ENCODE assay signal across 8 cellular contexts in genomic region chr6:33298773-33299236, GRCh38. TPM values are rescaled to one million over a fixed set of nuclear protein-coding genes. Genes with fewer than 3 reads are reported as not detected.
A peak's percentile ranks its signal among the peaks of the same experiment; 100 is the strongest.
DNase-seq lines count a peak whose midpoint lies in the region; ATAC-seq and TF ChIP-seq lines count a peak whose summit lies in the region.

Gene RGL2, minus strand, starts transcription at chr6:33298942. Its CDS starts 332 bp downstream, at chr6:33298610.

- H3K27me3 Mint-ChIP-seq in activated CD4-positive, alpha-beta T cell treated with anti-CD3 and anti-CD28 coated beads, Interleukin-2, amount 10 ng/mL, durations not matched to agents 24 days and 14 days = peaks cover 2% of the 10 kb centered on the region
- no peaks in the 10 kb centered on the region for H3K27me3 Mint-ChIP-seq in endodermal cell (ENCODE audit: insufficient read depth)

- peak within 1 kb of the TSS; percentile 59 to 96 for H3K14ac ChIP-seq in mesenchymal stem cell (ENCODE audit: low read length in 2 of 2)

- POLR2A ChIA-PET in GM10248 (lab: Yijun Ruan, JAX) = interaction anchor here (0.7 to 3.3 kb wide), 6 partner anchors 10 to 27 kb away, joined by 3 to 17 read pairs (median 6); partner anchors contain the start of genes B3GALT4, PFDN6, RPS18 and VPS52

- peak within 1 kb of the TSS; percentile 51 to 99 for H3K23ac ChIP-seq in mesenchymal stem cell (ENCODE audit: low read length in 2 of 2)

- peak within 1 kb of the TSS; percentile 96 for H2BK15ac ChIP-seq in mesenchymal stem cell (ENCODE audit: low read depth, poor library complexity, severe bottlenecking)

- peak within 1 kb of the TSS; percentile 38 to 43 for H2BK12ac ChIP-seq in mesenchymal stem cell (ENCODE audit: low read length in 2 of 2)

- H3K4me3 ChIP-seq in HAP-1 (peak within 1 kb of the TSS; percentile 85), endodermal cell (ENCODE audit: low read length) (peak within 1 kb of the TSS; percentile 99), mesenchymal stem cell (ENCODE audit: insufficient read depth in 1 of 2, low read depth in 1 of 2, low read length in 2 of 2) (peak within 1 kb of the TSS; percentile 89 to 90)

- peak; percentile 12 for ATAC-seq in stimulated activated naive CD8-positive, alpha-beta T cell treated with anti-CD3 and anti-CD28 coated beads, Interleukin-15, Interleukin-2, amounts not matched to agents 100 U/mL and 50 U/mL, for 24 hours

- H2AFZ ChIP-seq in mesenchymal stem cell (ENCODE audit: low read depth, low read length) = no peak within 1 kb of the TSS

- peak within 1 kb of the TSS; percentile 94 for H3K4me3 Mint-ChIP-seq in activated CD4-positive, alpha-beta T cell treated with anti-CD3 and anti-CD28 coated beads, Interleukin-2, amount 10 ng/mL, durations not matched to agents 24 days and 14 days
- peak within 1 kb of the TSS; percentile 100 for H3K4me3 Mint-ChIP-seq in endodermal cell

- H3K9ac ChIP-seq in endodermal cell (ENCODE audit: extremely low read depth, low read length, poor library complexity, severe bottlenecking) (peak within 1 kb of the TSS; percentile 95), mesenchymal stem cell (ENCODE audit: low read length) (peak within 1 kb of the TSS; percentile 99)

- peaks cover 26% of the 10 kb centered on the region for H3K4me1 Mint-ChIP-seq in activated CD4-positive, alpha-beta T cell treated with anti-CD3 and anti-CD28 coated beads, Interleukin-2, amount 10 ng/mL, durations not matched to agents 24 days and 14 days
- H3K4me1 Mint-ChIP-seq in endodermal cell = peaks cover 5% of the 10 kb centered on the region

- H3K79me1 ChIP-seq in mesenchymal stem cell (replicated peaks; ENCODE audit: low read length, poor library complexity, severe bottlenecking) = peaks cover 29% of the 10 kb centered on the region

- intact Hi-C loops in activated CD4-positive, alpha-beta T cell treated with anti-CD3 and anti-CD28 coated beads, Interleukin-2, amount 10 ng/mL, durations not matched to agents 24 days and 14 days (cut with micrococcal nuclease) = loop anchor here (1.0 to 10.0 kb wide), 11 partner anchors 10 to 1104 kb away; partner anchors contain the start of genes B3GALT4, GPSM3, PBX2 and PFDN6

- H3K36me3 ChIP-seq in HAP-1 (replicated peaks) (peaks cover 7% of the 10 kb centered on the region), endodermal cell (ENCODE audit: control insufficient read depth, insufficient read depth, low read length) (peaks cover 13% of the 10 kb centered on the region), mesenchymal stem cell (ENCODE audit: control insufficient read depth in 1 of 2, insufficient read depth in 2 of 2, low read depth in 1 of 2, low read length in 2 of 2) (peaks cover 28 to 45% of the 10 kb centered on the region in 2 experiments)

- CTCF ChIA-PET in GM10248 (lab: Yijun Ruan, JAX) = interaction anchor here (0.8 to 2.7 kb wide), 15 partner anchors 10 to 108 kb away, joined by 3 to 15 read pairs (median 4); partner anchors contain the start of genes B3GALT4, RPS18, VPS52 and WDR46

- H3K27me3 ChIP-seq in HAP-1 (ENCODE audit: low read depth) (no peaks in the 10 kb centered on the region), endodermal cell (ENCODE audit: control insufficient read depth, insufficient read depth, low read length, poor library complexity, severe bottlenecking) (no peaks in the 10 kb centered on the region), mesenchymal stem cell (ENCODE audit: control insufficient read depth in 1 of 2, insufficient read depth in 1 of 2, low read length in 2 of 2) (no peaks in the 10 kb centered on the region)

- H2BK120ac ChIP-seq in mesenchymal stem cell (ENCODE audit: low read depth, low read length) = peak within 1 kb of the TSS; percentile 89

- peak within 1 kb of the TSS; percentile 91 for H4K91ac ChIP-seq in mesenchymal stem cell (ENCODE audit: low read length)

- peak within 1 kb of the TSS; percentile 93 for H3K4me2 ChIP-seq in mesenchymal stem cell (ENCODE audit: low read length, poor library complexity, severe bottlenecking)

- DNase-seq in GM10248 (ENCODE audit: extremely low spot score) = peak; percentile 67
- no peak for DNase-seq in HAP-1 (ENCODE audit: low spot score in 2 of 2)
- DNase-seq in NCI-H146 treated with DMSO at 0.1 percent for 48 hours (lab: John Stamatoyannopoulos, UW; ENCODE audit: unreplicated experiment) = peak; percentile 40
- peak; percentile 90 for DNase-seq in activated CD4-positive, alpha-beta T cell treated with anti-CD3 and anti-CD28 coated beads, Interleukin-2, amount 10 ng/mL, durations not matched to agents 24 days and 14 days
- no peak for DNase-seq in endodermal cell
- DNase-seq in mesenchymal stem cell = peak; percentile 72
- DNase-seq in stimulated activated naive CD8-positive, alpha-beta T cell treated with anti-CD3 and anti-CD28 coated beads, Interleukin-15, Interleukin-2, amounts not matched to agents 100 U/mL and 50 U/mL, for 24 hours = peak; percentile 74
- DNase-seq in NCI-H2107 (lab: John Stamatoyannopoulos, UW) = no peak

- peak within 1 kb of the TSS; percentile 95 for H4K8ac ChIP-seq in mesenchymal stem cell (ENCODE audit: low read length)

- peak within 1 kb of the TSS; percentile 76 to 97 for H3K4ac ChIP-seq in mesenchymal stem cell (ENCODE audit: low read depth in 1 of 2, low read length in 2 of 2)

- WGBS in endodermal cell (ENCODE audit: insufficient coverage in 1 of 2, insufficient read length in 1 of 2), 2 experiments = 0% methylated on average over 3 to 34 of the region's 34 CpGs
- 0% methylated on average over 12 of the region's 34 CpGs for WGBS in mesenchymal stem cell

- H2AK5ac ChIP-seq in mesenchymal stem cell (ENCODE audit: low read length, severe bottlenecking) = peak within 1 kb of the TSS; percentile 85

- H3K4me1 ChIP-seq in HAP-1 (peaks cover 4% of the 10 kb centered on the region), endodermal cell (ENCODE audit: control insufficient read depth, insufficient read depth, low read length) (no peaks in the 10 kb centered on the region), mesenchymal stem cell (ENCODE audit: control insufficient read depth, insufficient read depth, low read depth, low read length) (peaks cover 17% of the 10 kb centered on the region)

- peak within 1 kb of the TSS; percentile 91 to 98 for H3K18ac ChIP-seq in mesenchymal stem cell (ENCODE audit: low read depth in 1 of 2, low read length in 2 of 2)

- peak within 1 kb of the TSS; percentile 99 for H3K27ac Mint-ChIP-seq in activated CD4-positive, alpha-beta T cell treated with anti-CD3 and anti-CD28 coated beads, Interleukin-2, amount 10 ng/mL, durations not matched to agents 24 days and 14 days
- H3K27ac Mint-ChIP-seq in endodermal cell = peak within 1 kb of the TSS; percentile 100

- peaks cover 47% of the 10 kb centered on the region for H3K36me3 Mint-ChIP-seq in activated CD4-positive, alpha-beta T cell treated with anti-CD3 and anti-CD28 coated beads, Interleukin-2, amount 10 ng/mL, durations not matched to agents 24 days and 14 days (ENCODE audit: low read depth)
- peaks cover 11% of the 10 kb centered on the region for H3K36me3 Mint-ChIP-seq in endodermal cell (ENCODE audit: low read depth)

- TF ChIP-seq CTCF in GM10248 (IDR thresholded peaks at IDR 0.05; ENCODE audit: control extremely low read depth, extremely low read depth, low read depth, missing control alignments) (no peak), endodermal cell (conservative IDR thresholded peaks at IDR 0.05) (no peak)

- peak within 1 kb of the TSS; percentile 94 for H3K27ac ChIP-seq in endodermal cell (ENCODE audit: low read depth, low read length)
- H3K27ac ChIP-seq in mesenchymal stem cell (ENCODE audit: low read length, poor library complexity, severe bottlenecking) = peak within 1 kb of the TSS; percentile 99

- H2BK5ac ChIP-seq in mesenchymal stem cell (ENCODE audit: low read depth, low read length, poor library complexity, severe bottlenecking) = peak within 1 kb of the TSS; percentile 84

- H3K9me3 ChIP-seq in HAP-1 = no peaks in the 10 kb centered on the region
- no peaks in the 10 kb centered on the region for H3K9me3 ChIP-seq in endodermal cell (ENCODE audit: control insufficient read depth, low read length)
- no peaks in the 10 kb centered on the region for H3K9me3 ChIP-seq in mesenchymal stem cell (ENCODE audit: control insufficient read depth, low read length)

- H3K9me3 Mint-ChIP-seq in activated CD4-positive, alpha-beta T cell treated with anti-CD3 and anti-CD28 coated beads, Interleukin-2, amount 10 ng/mL, durations not matched to agents 24 days and 14 days = no peaks in the 10 kb centered on the region
- no peaks in the 10 kb centered on the region for H3K9me3 Mint-ChIP-seq in endodermal cell

- in situ Hi-C loops in HAP-1 (cut with MboI; ENCODE audit: low sequenced_read_pairs) = no loop called here

RNA-seq across cellular contexts. Expression of gene RGL2, which starts in this region (rescaled TPM):
- total RNA-seq in activated CD4-positive, alpha-beta T cell treated with anti-CD3 and anti-CD28 coated beads, Interleukin-2, amount 10 ng/mL, durations not matched to agents 24 days and 14 days = 27.3 and 28.4 TPM in 2 replicates
- 10 to 100 TPM; 85.6 to 98.0 TPM for total RNA-seq in endodermal cell
- polyA plus RNA-seq in endodermal cell (2013, experiment 1 of 2) = 54.9 TPM
- polyA plus RNA-seq in endodermal cell (2013, experiment 2 of 2) = 46.3 TPM
- 36.7 TPM for polyA plus RNA-seq in mesenchymal stem cell (2013, experiment 1 of 2)
- polyA plus RNA-seq in mesenchymal stem cell (2013, experiment 2 of 2) = 36.6 TPM

Comparison
In these comparisons a context has a peak if more than half of its experiments do, and no peak if none do; other contexts are left out.
1. DNase-seq: peak in GM10248 (single experiment), NCI-H146 treated with DMSO at 0.1 percent for 48 hours (single experiment), activated CD4-positive, alpha-beta T cell treated with anti-CD3 and anti-CD28 coated beads, Interleukin-2, amount 10 ng/mL, durations not matched to agents 24 days and 14 days (single experiment), mesenchymal stem cell (single experiment) and stimulated activated naive CD8-positive, alpha-beta T cell treated with anti-CD3 and anti-CD28 coated beads, Interleukin-15, Interleukin-2, amounts not matched to agents 100 U/mL and 50 U/mL, for 24 hours (single experiment); none in HAP-1 (0 of 2), endodermal cell (single experiment) and NCI-H2107 (single experiment).
2. Peak in every context shown above with its lines, with median percentiles within 50 percentile points of each other: H3K4me3 ChIP-seq.